In genomic region chr1:186915555-186915954, GRCh38 we compare ENCODE assay signal across 33 cellular contexts.
DNase-seq lines count a peak whose midpoint lies in the region; ATAC-seq and TF ChIP-seq lines count a peak whose summit lies in the region.
"Had no signal": no experiment of that assay in that cellular context is flagged by ENCODE, and none has a peak within 500 bp of the region (broad histone marks: within the 10 kb centered on the region; RNA-seq: fewer than 3 reads in every experiment).

No MANE protein-coding gene starts in this region.

- H3K79me2 ChIP-seq in PC-3 (ENCODE audit: low read length) (no peaks in the 10 kb centered on the region), trophoblast cell (ENCODE audit: control insufficient read depth, insufficient read depth, low read length, poor library complexity) (no peaks in the 10 kb centered on the region)
- H3K79me2 ChIP-seq: hepatocyte had no signal

- H3K23ac ChIP-seq in trophoblast cell (ENCODE audit: low read length) = no peak overlapping the region

- no peaks in the 10 kb centered on the region for H3K27me3 ChIP-seq in cardiac muscle cell
- no peaks in the 10 kb centered on the region for H3K27me3 ChIP-seq in PC-3 (ENCODE audit: low read length)
- H3K27me3 ChIP-seq in esophagus squamous epithelium = no peaks in the 10 kb centered on the region
- no peaks in the 10 kb centered on the region for H3K27me3 ChIP-seq in trophoblast cell (ENCODE audit: insufficient read depth, low read length)
- H3K27me3 ChIP-seq: BE2C, colonic mucosa, hepatocyte, right lobe of liver, spleen had no signal

- H3K9me3 Mint-ChIP-seq in osteocyte (ENCODE audit: unreplicated experiment) (no peaks in the 10 kb centered on the region), immature natural killer cell (peaks cover 0 to 2% (median 0%) of the 10 kb centered on the region in 6 donors)
- H3K9me3 Mint-ChIP-seq: activated naive CD4-positive, alpha-beta T cell treated with anti-CD3 and anti-CD28 coated beads, Interleukin-2, amount 10 ng/mL, durations not matched to agents 7 days and 5 days; activated T-helper 17 cell treated with anti-CD3 and anti-CD28 coated beads, Interleukin-2, amount 50 U/mL, for 72 hours; brain; CD8-positive, alpha-beta memory T cell; stimulated activated naive CD8-positive, alpha-beta T cell treated with anti-CD3 and anti-CD28 coated beads, Interleukin-15, Interleukin-2, amounts not matched to agents 100 ng/mL and 50 ng/mL, for 24 hours had no signal

- H3K4me1 ChIP-seq in cardiac muscle cell (ENCODE audit: low read depth) = no peaks in the 10 kb centered on the region
- H3K4me1 ChIP-seq in PC-3 (ENCODE audit: insufficient read depth, low read length) = no peaks in the 10 kb centered on the region
- no peaks in the 10 kb centered on the region for H3K4me1 ChIP-seq in esophagus squamous epithelium
- H3K4me1 ChIP-seq in trophoblast cell (ENCODE audit: control insufficient read depth in 1 of 2, insufficient read depth in 2 of 2, low read length in 2 of 2) = no peaks in the 10 kb centered on the region
- H3K4me1 ChIP-seq: BE2C, colonic mucosa, prostate gland, right lobe of liver, spleen had no signal

- no peak overlapping the region for H4K8ac ChIP-seq in trophoblast cell (ENCODE audit: low read depth, low read length)

- H3K36me3 Mint-ChIP-seq in osteocyte (ENCODE audit: unreplicated experiment) (no peaks in the 10 kb centered on the region), immature natural killer cell (no peaks in the 10 kb centered on the region)
- H3K36me3 Mint-ChIP-seq: activated naive CD4-positive, alpha-beta T cell treated with anti-CD3 and anti-CD28 coated beads, Interleukin-2, amount 10 ng/mL, durations not matched to agents 7 days and 5 days; brain; CD8-positive, alpha-beta memory T cell; naive thymus-derived CD4-positive, alpha-beta T cell had no signal

- H2AFZ ChIP-seq in PC-3 (ENCODE audit: low read length) (no peak overlapping the region), trophoblast cell (ENCODE audit: insufficient read depth, low read length, poor library complexity) (no peak overlapping the region)
- H2AFZ ChIP-seq: hepatocyte, PC-9 had no signal

- H4K91ac ChIP-seq in trophoblast cell (ENCODE audit: low read depth, low read length) = no peak overlapping the region

- no peak overlapping the region for H4K12ac ChIP-seq in trophoblast cell (ENCODE audit: low read depth, low read length)

- TF ChIP-seq POLR2A in esophagus squamous epithelium (IDR thresholded peaks at IDR 0.05) = no peak

- ATAC-seq in PC-3 = no peak
- ATAC-seq: activated CD8-positive, alpha-beta T cell treated with anti-CD3 and anti-CD28 coated beads, Interleukin-2, amount 10 ng/mL, durations not matched to agents 7 days and 5 days; activated T-helper 17 cell treated with anti-CD3 and anti-CD28 coated beads, Interleukin-2, amount 50 U/mL, for 72 hours; K562; naive thymus-derived CD4-positive, alpha-beta T cell; right lobe of liver had no signal

- POLR2A ChIA-PET in PC-3 (lab: Charles Lee; ENCODE audit: unreplicated experiment) = no interaction called here

- intact Hi-C loops in cardiac septum (cut with DNase I) (no loop called here), PC-3 (cut with micrococcal nuclease) (loop anchor here (1.0 to 2.0 kb wide), 3 partner anchors 109 to 311 kb away; no protein-coding TSS in a partner anchor), esophagus squamous epithelium (cut with DNase I) (no loop called here)

- no peak overlapping the region for H3K4ac ChIP-seq in trophoblast cell (ENCODE audit: low read depth, low read length)

- H3K36me3 ChIP-seq in cardiac muscle cell (no peaks in the 10 kb centered on the region), PC-3 (ENCODE audit: low read depth, low read length) (no peaks in the 10 kb centered on the region), esophagus squamous epithelium (peaks cover 0 to 46% (median 0%) of the 10 kb centered on the region in 3 donors), trophoblast cell (ENCODE audit: control insufficient read depth in 1 of 2, insufficient read depth in 2 of 2, low read length in 2 of 2) (no peaks in the 10 kb centered on the region)
- H3K36me3 ChIP-seq: BE2C, colonic mucosa, prostate gland, right lobe of liver had no signal

- no peak overlapping the region for H2BK120ac ChIP-seq in trophoblast cell (ENCODE audit: insufficient read depth, low read length, poor library complexity)

- H3K4me2 ChIP-seq in PC-3 (ENCODE audit: low read length) (no peak overlapping the region), trophoblast cell (ENCODE audit: low read length) (no peak overlapping the region)
- H3K4me2 ChIP-seq: hepatocyte, PC-9 had no signal

- H3K27ac ChIP-seq in cardiac muscle cell (no peak overlapping the region), PC-3 (ENCODE audit: low read length) (no peak overlapping the region), esophagus squamous epithelium (no peak overlapping the region), trophoblast cell (ENCODE audit: low read depth, low read length) (no peak overlapping the region)
- H3K27ac ChIP-seq: colonic mucosa, hepatocyte, PC-9, prostate gland, right lobe of liver, spleen had no signal

- BruUV-seq in PC-3 (replicated peaks; lab: Mats Ljungman, UMichigan) = no TSS peak

- peaks cover 1% of the 10 kb centered on the region for H3K4me1 Mint-ChIP-seq in osteocyte (ENCODE audit: unreplicated experiment)
- no peaks in the 10 kb centered on the region for H3K4me1 Mint-ChIP-seq in immature natural killer cell
- H3K4me1 Mint-ChIP-seq: activated naive CD4-positive, alpha-beta T cell treated with anti-CD3 and anti-CD28 coated beads, Interleukin-2, amount 10 ng/mL, durations not matched to agents 7 days and 5 days; activated T-helper 17 cell treated with anti-CD3 and anti-CD28 coated beads, Interleukin-2, amount 50 U/mL, for 72 hours; brain; CD8-positive, alpha-beta memory T cell; naive thymus-derived CD4-positive, alpha-beta T cell had no signal

- no peak overlapping the region for H3K4me3 Mint-ChIP-seq in osteocyte (ENCODE audit: unreplicated experiment)
- H3K4me3 Mint-ChIP-seq in immature natural killer cell = no peak overlapping the region
- H3K4me3 Mint-ChIP-seq: activated CD8-positive, alpha-beta T cell treated with anti-CD3 and anti-CD28 coated beads, Interleukin-2, amount 10 ng/mL, durations not matched to agents 7 days and 5 days; activated naive CD4-positive, alpha-beta T cell treated with anti-CD3 and anti-CD28 coated beads, Interleukin-2, amount 10 ng/mL, durations not matched to agents 7 days and 5 days; activated T-helper 17 cell treated with anti-CD3 and anti-CD28 coated beads, Interleukin-2, amount 50 U/mL, for 72 hours; brain; CD8-positive, alpha-beta memory T cell; naive thymus-derived CD4-positive, alpha-beta T cell; stimulated activated naive CD8-positive, alpha-beta T cell treated with anti-CD3 and anti-CD28 coated beads, Interleukin-15, Interleukin-2, amounts not matched to agents 100 ng/mL and 50 ng/mL, for 24 hours had no signal

- H3K9ac ChIP-seq in PC-3 (ENCODE audit: low read length) = no peak overlapping the region
- H3K9ac ChIP-seq in trophoblast cell (ENCODE audit: low read length) = no peak overlapping the region

- H3K18ac ChIP-seq in trophoblast cell (ENCODE audit: low read length) = no peak overlapping the region

- no peak overlapping the region for H2BK5ac ChIP-seq in trophoblast cell (ENCODE audit: low read depth, low read length, poor library complexity)

- CTCF ChIA-PET in PC-3 (lab: Charles Lee) = interaction anchor here (0.6 to 1.1 kb wide), 3 partner anchors 81 to 541 kb away, joined by 3 to 4 read pairs (median 4); partner anchors contain the start of gene TPR

- no peaks in the 10 kb centered on the region for H3K9me2 ChIP-seq in PC-3 (replicated peaks; ENCODE audit: low read length)

- no peaks in the 10 kb centered on the region for H3K9me3 ChIP-seq in cardiac muscle cell (ENCODE audit: low read depth)
- H3K9me3 ChIP-seq in PC-3 (ENCODE audit: low read length) = no peaks in the 10 kb centered on the region
- no peaks in the 10 kb centered on the region for H3K9me3 ChIP-seq in esophagus squamous epithelium
- no peaks in the 10 kb centered on the region for H3K9me3 ChIP-seq in trophoblast cell (ENCODE audit: insufficient read depth, low read depth, low read length)
- H3K9me3 ChIP-seq: BE2C, colonic mucosa, prostate gland, right lobe of liver, spleen had no signal

- no peak overlapping the region for H3K14ac ChIP-seq in trophoblast cell (ENCODE audit: low read length)

- no peak overlapping the region for H3K4me3 ChIP-seq in cardiac muscle cell
- H3K4me3 ChIP-seq in PC-3 (ENCODE audit: low read length) = no peak overlapping the region
- H3K4me3 ChIP-seq in esophagus squamous epithelium = no peak overlapping the region
- no peak overlapping the region for H3K4me3 ChIP-seq in trophoblast cell (ENCODE audit: low read depth, low read length)
- H3K4me3 ChIP-seq: colonic mucosa, hepatocyte, K562, lung, PC-9, prostate gland, right lobe of liver, spleen had no signal

- H2BK12ac ChIP-seq in trophoblast cell (ENCODE audit: low read length) = no peak overlapping the region

- H3K27me3 Mint-ChIP-seq in osteocyte (ENCODE audit: unreplicated experiment) (no peaks in the 10 kb centered on the region), immature natural killer cell (ENCODE audit: low read depth in 3 of 3) (no peaks in the 10 kb centered on the region)
- H3K27me3 Mint-ChIP-seq: activated naive CD4-positive, alpha-beta T cell treated with anti-CD3 and anti-CD28 coated beads, Interleukin-2, amount 10 ng/mL, durations not matched to agents 7 days and 5 days; activated T-helper 17 cell treated with anti-CD3 and anti-CD28 coated beads, Interleukin-2, amount 50 U/mL, for 72 hours; brain; CD8-positive, alpha-beta memory T cell; stimulated activated naive CD8-positive, alpha-beta T cell treated with anti-CD3 and anti-CD28 coated beads, Interleukin-15, Interleukin-2, amounts not matched to agents 100 ng/mL and 50 ng/mL, for 24 hours had no signal

- no peaks in the 10 kb centered on the region for H4K20me1 ChIP-seq in PC-3 (ENCODE audit: low read length)

- H2AK5ac ChIP-seq in trophoblast cell (ENCODE audit: low read length) = no peak overlapping the region

- no peaks in the 10 kb centered on the region for H3K79me1 ChIP-seq in trophoblast cell (ENCODE audit: low read length)

- DNase-seq in cardiac muscle cell (ENCODE audit: low read depth in 1 of 2, low spot score in 1 of 2) = peak in 1 of 2 donors; percentile 22
- no peak for DNase-seq in cardiac septum (ENCODE audit: low spot score)
- DNase-seq in PC-3 = peak; percentile 12
- DNase-seq in dermis blood vessel endothelial cell = peak; percentile 20
- no peak for DNase-seq in osteocyte (ENCODE audit: extremely low spot score, unreplicated experiment)
- no peak for DNase-seq in immature natural killer cell
- DNase-seq in esophagus squamous epithelium (lab: John Stamatoyannopoulos, UW) = no peak
- no peak for DNase-seq in trophoblast cell
- DNase-seq: activated CD8-positive, alpha-beta T cell treated with anti-CD3 and anti-CD28 coated beads, Interleukin-2, amount 10 ng/mL, durations not matched to agents 7 days and 5 days; activated naive CD4-positive, alpha-beta T cell treated with anti-CD3 and anti-CD28 coated beads, Interleukin-2, amount 10 ng/mL, durations not matched to agents 7 days and 5 days; BE2C; CD8-positive, alpha-beta memory T cell; colonic mucosa; DMS79; effector memory CD4-positive, alpha-beta T cell; erythroblast; GDM1; naive thymus-derived CD4-positive, alpha-beta T cell; NCI-H1105 treated with DMSO at 0.1 percent for 48 hours; NCI-H2029 treated with DMSO at 0.1 percent for 48 hours; NCI-H524; PC-9; right lobe of liver; Right ventricle myocardium superior; spleen; stimulated activated CD8-positive, alpha-beta memory T cell treated with anti-CD3 and anti-CD28 coated beads, Interleukin-4, amount 100 ng/mL, for 48 hours had no signal

- no peak overlapping the region for H3K27ac Mint-ChIP-seq in osteocyte (ENCODE audit: unreplicated experiment)
- H3K27ac Mint-ChIP-seq in immature natural killer cell = no peak overlapping the region
- H3K27ac Mint-ChIP-seq: activated CD8-positive, alpha-beta T cell treated with anti-CD3 and anti-CD28 coated beads, Interleukin-2, amount 10 ng/mL, durations not matched to agents 7 days and 5 days; activated naive CD4-positive, alpha-beta T cell treated with anti-CD3 and anti-CD28 coated beads, Interleukin-2, amount 10 ng/mL, durations not matched to agents 7 days and 5 days; activated T-helper 17 cell treated with anti-CD3 and anti-CD28 coated beads, Interleukin-2, amount 50 U/mL, for 72 hours; brain; CD8-positive, alpha-beta memory T cell; naive thymus-derived CD4-positive, alpha-beta T cell; stimulated activated naive CD8-positive, alpha-beta T cell treated with anti-CD3 and anti-CD28 coated beads, Interleukin-15, Interleukin-2, amounts not matched to agents 100 ng/mL and 50 ng/mL, for 24 hours had no signal

- no peaks in the 10 kb centered on the region for H3F3A ChIP-seq in PC-3 (ENCODE audit: low read length, unreplicated experiment)

- TF ChIP-seq CTCF in cardiac muscle cell (IDR thresholded peaks at IDR 0.05; ENCODE audit: low read depth, low read length) = peak; percentile 10
- peak; percentile 44 for TF ChIP-seq CTCF in PC-3 (conservative IDR thresholded peaks at IDR 0.05; ENCODE audit: low read depth, low read length)
- peak; percentile 33 for TF ChIP-seq CTCF in osteocyte (IDR thresholded peaks at IDR 0.05)
- TF ChIP-seq CTCF in esophagus squamous epithelium (IDR thresholded peaks at IDR 0.05) = no peak

- WGBS in esophagus squamous epithelium, 2 donors = 56 to 66% methylated on average over 4 of the region's 4 CpGs
- no CpG with 5 or more reads among the region's 4 CpGs for WGBS in trophoblast cell (ENCODE audit: extremely low coverage, insufficient coverage, insufficient read length)

Comparison
In these comparisons a context has a peak if more than half of its experiments do, and no peak if none do; other contexts are left out.
1. DNase-seq: peak in PC-3 (single experiment) and dermis blood vessel endothelial cell (single experiment); none in cardiac septum (single experiment), osteocyte (single experiment), immature natural killer cell (0 of 3), esophagus squamous epithelium (single experiment) and trophoblast cell (0 of 2).
2. CTCF ChIP-seq: peak in cardiac muscle cell (single experiment), PC-3 (single experiment) and osteocyte (single experiment); none in esophagus squamous epithelium (0 of 6).